22 cellular contexts compared by ENCODE assay signal in the genomic region with DNA sequence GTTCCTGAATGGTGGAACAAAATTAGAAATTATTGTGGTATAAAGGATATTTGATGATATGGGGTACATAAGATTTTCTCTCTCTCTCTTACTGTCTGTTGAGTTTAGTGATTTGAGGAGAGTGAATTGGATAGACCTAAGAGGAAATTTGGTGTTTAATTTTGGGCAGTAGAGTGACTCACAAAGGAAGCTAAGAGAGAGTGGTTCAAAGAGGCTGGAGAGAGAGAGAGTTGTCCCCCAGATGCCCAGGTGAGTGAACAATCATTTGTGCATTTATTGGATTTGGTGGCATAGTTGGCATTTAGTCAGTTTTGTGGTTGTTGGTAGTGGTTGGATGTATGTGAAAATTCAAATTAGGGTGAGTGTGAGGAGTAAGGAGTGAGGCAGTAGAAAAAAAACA.
"Had no signal": no experiment of that assay in that cellular context is flagged by ENCODE, and none has a peak within 500 bp of the region (broad histone marks: within the 10 kb centered on the region; RNA-seq: fewer than 3 reads in every experiment).

No MANE protein-coding gene starts in this region.

- H3K27me3 Mint-ChIP-seq: activated B cell treated with CpG ODN at 0.5 μM for 24 hours; activated CD4-positive, alpha-beta memory T cell treated with anti-CD3 and anti-CD28 coated beads, Interleukin-2, amount 10 ng/mL, durations not matched to agents 7 days and 5 days; activated CD4-positive, alpha-beta T cell treated with anti-CD3 and anti-CD28 coated beads, Interleukin-2, amount 10 ng/mL, durations not matched to agents 7 days and 5 days; activated naive CD4-positive, alpha-beta T cell treated with anti-CD3 and anti-CD28 coated beads, Interleukin-2, amount 50 U/mL, for 24 hours; T-cell had no signal

- DNase-seq: activated B cell treated with CpG ODN at 0.5 μM for 24 hours; activated CD4-positive, alpha-beta memory T cell treated with anti-CD3 and anti-CD28 coated beads, Interleukin-2, amount 10 ng/mL, durations not matched to agents 7 days and 5 days; activated CD4-positive, alpha-beta T cell treated with anti-CD3 and anti-CD28 coated beads, Interleukin-2, amount 10 ng/mL, durations not matched to agents 7 days and 5 days; activated effector memory CD4-positive, alpha-beta T cell treated with Interleukin-2 at 50 U/mL for 16 hours; activated naive CD4-positive, alpha-beta T cell; activated T-cell treated with anti-CD3 and anti-CD28 coated beads for 4 hours; amygdala; caudate nucleus; IMR-90; KG1; NCI-H1092; NCI-H1417 treated with DMSO at 0.1 percent for 48 hours; NCI-H1694; NCI-H2029; NCI-H510A treated with DMSO at 0.1 percent for 48 hours; NCI-H69; NK-92 treated with Interleukin-12 subunit alpha and Interleukin-12 subunit beta, amount 100 ng/mL, for 24 hours; SHP77 treated with DMSO at 0.1 percent for 48 hours; T-cell; T-helper 2 cell; T1000 had no signal

- H3K27ac Mint-ChIP-seq: activated B cell treated with CpG ODN at 0.5 μM for 24 hours; activated CD4-positive, alpha-beta memory T cell treated with anti-CD3 and anti-CD28 coated beads, Interleukin-2, amount 10 ng/mL, durations not matched to agents 7 days and 5 days; activated CD4-positive, alpha-beta T cell treated with anti-CD3 and anti-CD28 coated beads, Interleukin-2, amount 10 ng/mL, durations not matched to agents 7 days and 5 days; T-cell had no signal

- ATAC-seq: T-cell had no signal

- H3K9me3 Mint-ChIP-seq: activated B cell treated with CpG ODN at 0.5 μM for 24 hours; activated CD4-positive, alpha-beta memory T cell treated with anti-CD3 and anti-CD28 coated beads, Interleukin-2, amount 10 ng/mL, durations not matched to agents 7 days and 5 days; activated naive CD4-positive, alpha-beta T cell treated with anti-CD3 and anti-CD28 coated beads, Interleukin-2, amount 50 U/mL, for 24 hours; T-cell had no signal

- H3K4me3 Mint-ChIP-seq: activated B cell treated with CpG ODN at 0.5 μM for 24 hours; activated CD4-positive, alpha-beta memory T cell treated with anti-CD3 and anti-CD28 coated beads, Interleukin-2, amount 10 ng/mL, durations not matched to agents 7 days and 5 days; activated CD4-positive, alpha-beta T cell treated with anti-CD3 and anti-CD28 coated beads, Interleukin-2, amount 10 ng/mL, durations not matched to agents 7 days and 5 days; activated naive CD4-positive, alpha-beta T cell treated with anti-CD3 and anti-CD28 coated beads, Interleukin-2, amount 50 U/mL, for 24 hours; T-cell had no signal
